ENCODE assay signal across 23 cellular contexts in the genomic region with DNA sequence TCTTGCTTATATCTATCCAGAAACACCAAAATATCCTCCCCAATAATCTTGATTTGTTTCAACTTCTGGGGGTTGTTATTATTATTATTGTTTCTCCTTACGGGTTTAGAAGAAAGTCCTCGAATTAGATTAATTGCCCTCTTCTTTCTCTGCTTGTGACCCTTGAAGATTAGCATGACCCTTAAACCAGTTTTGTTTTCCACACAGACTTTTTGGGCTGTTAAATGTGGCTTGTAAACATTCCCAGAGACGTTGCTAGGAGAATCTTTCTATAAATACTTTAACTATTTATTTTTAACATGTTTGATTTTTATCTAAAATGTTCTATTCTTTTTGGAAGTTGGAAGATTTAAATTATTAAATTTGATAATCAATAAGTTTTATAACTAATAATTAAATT. TPM values are rescaled to one million over a fixed set of nuclear protein-coding genes. Genes with fewer than 3 reads are reported as not detected.
A peak's percentile ranks its signal among the peaks of the same experiment; 100 is the strongest.
DNase-seq lines count a peak whose midpoint lies in the region; ATAC-seq, FAIRE-seq and TF ChIP-seq lines count a peak whose summit lies in the region.
"Had no signal": no experiment of that assay in that cellular context is flagged by ENCODE, and none has a peak within 500 bp of the region (broad histone marks: within the 10 kb centered on the region; RNA-seq: fewer than 3 reads in every experiment).

No MANE protein-coding gene starts in this region.

- H3K27ac Mint-ChIP-seq in effector memory CD8-positive, alpha-beta T cell = no peak overlapping the region
- H3K27ac Mint-ChIP-seq in H9 = no peak overlapping the region
- H3K27ac Mint-ChIP-seq: IgD-negative memory B cell, T-cell had no signal

- H3K56ac ChIP-seq in H9 (ENCODE audit: insufficient read length, low read depth, low read length) = no peak overlapping the region

- no peaks in the 10 kb centered on the region for H3K79me1 ChIP-seq in H9 (ENCODE audit: insufficient read depth, low read depth, low read length, poor library complexity, severe bottlenecking)

- no peak overlapping the region for H4K91ac ChIP-seq in H9 (ENCODE audit: insufficient read length, low read depth, low read length)

- H2BK15ac ChIP-seq in H9 (ENCODE audit: low read depth, low read length) = no peak overlapping the region

- no peaks in the 10 kb centered on the region for H3K27me3 Mint-ChIP-seq in effector memory CD8-positive, alpha-beta T cell
- no peaks in the 10 kb centered on the region for H3K27me3 Mint-ChIP-seq in H9 (ENCODE audit: low read depth)
- H3K27me3 Mint-ChIP-seq: IgD-negative memory B cell, T-cell had no signal

- no peak overlapping the region for H3K23ac ChIP-seq in H9 (ENCODE audit: insufficient read length, low read depth, low read length)

- H3K27me3 ChIP-seq in ACC112 (ENCODE audit: insufficient read depth, low read length) = no peaks in the 10 kb centered on the region
- H3K27me3 ChIP-seq in H9 (ENCODE audit: insufficient read depth, low read length) = no peaks in the 10 kb centered on the region

- no peak overlapping the region for H3K4me3 ChIP-seq in ACC112 (ENCODE audit: low read depth, low read length)

- H3K14ac ChIP-seq in H9 (ENCODE audit: insufficient read depth, low read length) = no peak overlapping the region

- peaks cover 3 to 4% of the 10 kb centered on the region in 2 donors for H3K4me1 Mint-ChIP-seq in effector memory CD8-positive, alpha-beta T cell (ENCODE audit: low read depth in 2 of 2)
- H3K4me1 Mint-ChIP-seq in H9 = peaks cover 0 to 2% of the 10 kb centered on the region in 2 experiments; a peak in 1 of 4 replicates

- WGBS in H9 (ENCODE audit: extremely low coverage, insufficient read length, low lambda C conversion rate) = no CpG with 5 or more reads among the region's 3 CpGs

- FAIRE-seq in H54 (lab: Jason Lieb, UNC) = peak; percentile 43
- FAIRE-seq: D721Med, GM19239 had no signal

- no peaks in the 10 kb centered on the region for H3K9me3 ChIP-seq in H9 (ENCODE audit: control insufficient read depth, low read depth, low read length)

- no peak overlapping the region for H2BK20ac ChIP-seq in H9 (ENCODE audit: low read depth, low read length, poor library complexity, severe bottlenecking)

- H4K5ac ChIP-seq in H9 (ENCODE audit: insufficient read length, low read depth, low read length) = no peak overlapping the region

- ATAC-seq in effector memory CD8-positive, alpha-beta T cell (replicated peaks) = no peak
- ATAC-seq: T-cell had no signal

- no peak overlapping the region for H2BK120ac ChIP-seq in H9 (ENCODE audit: low read depth, low read length, poor library complexity, severe bottlenecking)

- H3K79me2 ChIP-seq in ACC112 (ENCODE audit: control insufficient read depth, insufficient read depth, low read length, unreplicated experiment) (no peaks in the 10 kb centered on the region), H9 (ENCODE audit: insufficient read depth, low read length) (no peaks in the 10 kb centered on the region)

- H3K4me1 ChIP-seq in ACC112 (ENCODE audit: control insufficient read depth, insufficient read depth, low read length, unreplicated experiment) (peaks cover 23% of the 10 kb centered on the region), H9 (ENCODE audit: insufficient read depth, low read length) (0 out of 2 replicates have a peak, but pooled peaks cover 2% of the 10 kb centered on the region)

- no peak overlapping the region for H4K8ac ChIP-seq in H9 (replicated peaks; ENCODE audit: insufficient read length, low read depth, low read length)

- H3K27ac ChIP-seq in ACC112 (ENCODE audit: low read depth, low read length) (no peak overlapping the region), VCaP (peak overlapping the region; percentile 59), H9 (ENCODE audit: insufficient read length, low read depth, low read length) (no peak overlapping the region)
- H3K27ac ChIP-seq: C4-2B had no signal

- H3K23me2 ChIP-seq in H9 (ENCODE audit: insufficient read length, low read depth, low read length, poor library complexity, severe bottlenecking) = no peaks in the 10 kb centered on the region

- H3K9ac ChIP-seq in H9 (ENCODE audit: extremely low read depth, insufficient read length, low read length) = no peak overlapping the region

- no peaks in the 10 kb centered on the region for H3K36me3 Mint-ChIP-seq in effector memory CD8-positive, alpha-beta T cell (ENCODE audit: insufficient read depth)
- no peaks in the 10 kb centered on the region for H3K36me3 Mint-ChIP-seq in H9 (ENCODE audit: insufficient read depth in 1 of 3, low read depth in 3 of 3)
- H3K36me3 Mint-ChIP-seq: IgD-negative memory B cell, T-cell had no signal

- no peak overlapping the region for H2BK12ac ChIP-seq in H9 (ENCODE audit: insufficient read length, low read depth, low read length)

- DNase-seq in H54 (ENCODE audit: insufficient read length, low spot score) (no peak), left kidney (ENCODE audit: low read depth, low spot score) (peak; percentile 15), Ammon's horn (ENCODE audit: low spot score) (no peak), islet precursor cell (no peak), H9 (no peak)
- no peak for DNase-seq in effector memory CD8-positive, alpha-beta T cell
- DNase-seq: DND-41, GDM1, H7, Kasumi-1, MM.1S, NCI-H1105 treated with DMSO at 0.1 percent for 48 hours, NCI-H1694 treated with DMSO at 0.1 percent for 48 hours, NCI-H774, Right ventricle myocardium superior, T-cell had no signal

- H3K4ac ChIP-seq in H9 (ENCODE audit: low read depth, low read length) = no peak overlapping the region

- H3K36me3 ChIP-seq in ACC112 (ENCODE audit: insufficient read depth, low read length) = no peaks in the 10 kb centered on the region

- H3T11ph ChIP-seq in H9 (ENCODE audit: low read length) = no peak overlapping the region

- TF ChIP-seq POLR2A in H54 (IDR thresholded peaks at IDR 0.05; ENCODE audit: low read depth, low read length) = no peak

- H3K9me3 Mint-ChIP-seq in effector memory CD8-positive, alpha-beta T cell = no peaks in the 10 kb centered on the region
- no peaks in the 10 kb centered on the region for H3K9me3 Mint-ChIP-seq in H9
- H3K9me3 Mint-ChIP-seq: IgD-negative memory B cell, T-cell had no signal

- H4K20me1 ChIP-seq in H9 (ENCODE audit: control insufficient read depth, insufficient read depth, insufficient read length) = no peaks in the 10 kb centered on the region

- H3K18ac ChIP-seq in H9 (ENCODE audit: insufficient read length, low read depth, low read length) = no peak overlapping the region

- H3K4me3 Mint-ChIP-seq in effector memory CD8-positive, alpha-beta T cell = no peak overlapping the region
- no peak overlapping the region for H3K4me3 Mint-ChIP-seq in H9
- H3K4me3 Mint-ChIP-seq: IgD-negative memory B cell, T-cell had no signal

- TF ChIP-seq CTCF in VCaP (conservative IDR thresholded peaks at IDR 0.05) (no peak), H9 (conservative IDR thresholded peaks at IDR 0.05) (no peak)

- H2AFZ ChIP-seq in ACC112 (ENCODE audit: low read length, unreplicated experiment) = peak overlapping the region; percentile 34
- H2AFZ ChIP-seq in H9 (ENCODE audit: low read length) = no peak overlapping the region

- no peak overlapping the region for H2BK5ac ChIP-seq in H9 (ENCODE audit: insufficient read length, low read length)

- H2AK5ac ChIP-seq in H9 (ENCODE audit: insufficient read length, low read length) = no peak overlapping the region

- H3K4me2 ChIP-seq in H9 (ENCODE audit: insufficient read depth, insufficient read length, low read length) = no peak overlapping the region

RNA-seq across cellular contexts. Expression of a gene that starts 4.3 kb away (rescaled TPM):
- not detected in 2 replicates for total RNA-seq in H9 (2021)
- total RNA-seq: H7, OCI-LY7, T-cell had no signal

RNA-seq across cellular contexts. Expression of a gene that starts 55.3 kb away (rescaled TPM):
- total RNA-seq in H9 (2021) = not detected in 2 replicates
- total RNA-seq: H7, OCI-LY7, Right ventricle myocardium superior had no signal
